ENCODE assay signal across 7 cellular contexts in the genomic region with DNA sequence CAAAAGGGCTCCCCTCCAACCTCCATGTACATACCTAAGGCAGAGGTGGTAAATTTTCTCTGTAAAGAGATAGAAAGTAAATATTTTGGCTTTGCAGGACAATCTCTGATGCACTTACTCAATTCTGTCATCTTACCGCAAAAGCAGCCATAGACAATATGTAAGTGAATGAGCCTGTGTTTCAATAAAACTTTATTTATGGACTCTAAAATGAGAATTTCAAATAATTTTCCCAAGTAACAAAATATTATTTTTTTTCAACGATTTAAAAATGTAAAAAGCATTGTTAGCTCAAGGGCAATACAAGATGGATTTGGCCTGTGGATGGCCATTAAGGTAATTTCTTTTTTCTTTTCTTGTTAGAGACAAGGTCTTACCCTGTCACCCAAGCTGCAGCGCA.
"Had no signal": no experiment of that assay in that cellular context is flagged by ENCODE, and none has a peak within 500 bp of the region (broad histone marks: within the 10 kb centered on the region; RNA-seq: fewer than 3 reads in every experiment).

No MANE protein-coding gene starts in this region.

- ATAC-seq: HepG2 had no signal

- H3K27ac ChIP-seq: HL-60, KMS-11 had no signal

- H3K9ac ChIP-seq: KMS-11 had no signal

- DNase-seq: IMR-90, KBM-7, KG1 had no signal

- H3K4me2 ChIP-seq: KMS-11 had no signal

- FAIRE-seq: HepG2, HTR-8/SVneo had no signal
